In the genomic region with DNA sequence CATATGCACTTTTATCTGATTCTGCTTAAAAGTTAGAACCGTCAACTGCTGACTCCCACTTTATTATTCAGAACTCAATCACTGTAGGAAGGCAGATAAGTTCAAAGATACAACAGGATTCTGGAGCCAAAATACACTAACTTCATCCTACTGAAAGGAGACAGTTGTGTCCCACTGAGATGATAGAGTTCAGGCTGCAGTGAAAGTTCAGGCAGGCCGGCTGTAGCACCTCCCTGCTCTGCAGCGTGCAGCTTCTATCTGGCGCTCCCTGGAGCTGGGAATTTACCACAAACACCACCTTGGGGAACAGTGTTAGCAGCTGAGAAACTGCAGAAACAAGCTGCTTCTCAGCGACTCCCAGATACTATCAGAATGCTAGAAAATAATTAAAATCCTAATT, we compare ENCODE assay signal across 12 cellular contexts. TPM values are rescaled to one million over a fixed set of nuclear protein-coding genes. Genes with fewer than 3 reads are reported as not detected.
DNase-seq lines count a peak whose midpoint lies in the region; ATAC-seq and TF ChIP-seq lines count a peak whose summit lies in the region.
"Had no signal": no experiment of that assay in that cellular context is flagged by ENCODE, and none has a peak within 500 bp of the region (broad histone marks: within the 10 kb centered on the region; RNA-seq: fewer than 3 reads in every experiment).

No MANE protein-coding gene starts in this region.

- no peaks in the 10 kb centered on the region for H3K36me3 ChIP-seq in BJ (ENCODE audit: control insufficient read depth, insufficient read depth, low read length)
- no peaks in the 10 kb centered on the region for H3K36me3 ChIP-seq in esophagus muscularis mucosa
- H3K36me3 ChIP-seq in neural cell (ENCODE audit: insufficient read depth, low read length): no peaks in the 10 kb centered on the region

- H3K9ac ChIP-seq in neural cell (ENCODE audit: low read length): no peak overlapping the region

- no peaks in the 10 kb centered on the region for H3K79me2 ChIP-seq in neural cell (replicated peaks; ENCODE audit: insufficient read depth, low read length)

- H3F3A ChIP-seq in neural cell (ENCODE audit: insufficient read depth, low read length, poor library complexity, severe bottlenecking): no peaks in the 10 kb centered on the region

- H3K9me3 ChIP-seq in esophagus muscularis mucosa (no peaks in the 10 kb centered on the region), neural cell (ENCODE audit: low read length) (no peaks in the 10 kb centered on the region)

- no peak overlapping the region for H2AFZ ChIP-seq in neural cell (ENCODE audit: low read depth, low read length)

- no peak overlapping the region for H3K27ac Mint-ChIP-seq in activated naive CD8-positive, alpha-beta T cell treated with anti-CD3 and anti-CD28 coated beads for 36 hours
- H3K27ac Mint-ChIP-seq: activated T-helper 2 cell treated with anti-CD3 and anti-CD28 coated beads, Interferon-gamma antibody, Interleukin-2, Interleukin-4, amounts not matched to agents 10 μg/mL and 5 μg/mL and 100 μg/mL, durations not matched to agents 14 hours and 24 hours and 36 hours; IgD-negative memory B cell had no signal

- peaks cover 0 to 8% (median 0%) of the 10 kb centered on the region in 4 donors for H3K4me1 ChIP-seq in esophagus muscularis mucosa

- H4K20me1 ChIP-seq in neural cell (ENCODE audit: insufficient read depth): no peaks in the 10 kb centered on the region

- H3K9me3 Mint-ChIP-seq in activated naive CD8-positive, alpha-beta T cell treated with anti-CD3 and anti-CD28 coated beads for 36 hours: no peaks in the 10 kb centered on the region

- no peak for TF ChIP-seq EP300 in esophagus muscularis mucosa (IDR thresholded peaks at IDR 0.05)
- no peak for TF ChIP-seq EP300 in neural cell (conservative IDR thresholded peaks at IDR 0.05; ENCODE audit: poor library complexity, severe bottlenecking)

- H3K27me3 ChIP-seq in BJ (ENCODE audit: control insufficient read depth, insufficient read depth, low read length) (no peaks in the 10 kb centered on the region), esophagus muscularis mucosa (no peaks in the 10 kb centered on the region), neural cell (ENCODE audit: insufficient read depth, low read depth, low read length) (no peaks in the 10 kb centered on the region)

- H3K27me3 Mint-ChIP-seq in activated naive CD8-positive, alpha-beta T cell treated with anti-CD3 and anti-CD28 coated beads for 36 hours: no peaks in the 10 kb centered on the region
- H3K27me3 Mint-ChIP-seq: IgD-negative memory B cell had no signal

- intact Hi-C loops in esophagus muscularis mucosa (cut with DNase I): no loop called here

- peak; percentile 35 for TF ChIP-seq RAD21 in neural cell (conservative IDR thresholded peaks at IDR 0.05)

- CTCF ChIA-PET in BJ (lab: Yijun Ruan, JAX): interaction anchor here (0.6 to 1.3 kb wide), 3 partner anchors 12 to 209 kb away, joined by 3 read pairs; no protein-coding TSS in a partner anchor
- CTCF ChIA-PET in RWPE1 (lab: Yijun Ruan, JAX): no interaction called here

- WGBS in esophagus muscularis mucosa: 34% methylated on average over 3 of the region's 5 CpGs

- TF ChIP-seq CTCF in BJ (IDR thresholded peaks at IDR 0.05; ENCODE audit: insufficient read depth, low read depth, low read length) (peak; percentile 26; the same call in 1 of the 2 replicates), esophagus muscularis mucosa (IDR thresholded peaks at IDR 0.05) (peak; percentile 24 to 37 (median 34)), neural cell (IDR thresholded peaks at IDR 0.05; ENCODE audit: poor library complexity, severe bottlenecking) (peak; percentile 20), RWPE1 (conservative IDR thresholded peaks at IDR 0.05; ENCODE audit: low read depth) (no peak)

- POLR2A ChIA-PET in BJ (lab: Charles Lee): no interaction called here
- POLR2A ChIA-PET in RWPE1 (lab: Yijun Ruan, JAX; ENCODE audit: low non-redundant PET): no interaction called here

- H3K4me1 Mint-ChIP-seq in activated naive CD8-positive, alpha-beta T cell treated with anti-CD3 and anti-CD28 coated beads for 36 hours: no peaks in the 10 kb centered on the region
- H3K4me1 Mint-ChIP-seq: IgD-negative memory B cell had no signal

- no peak for DNase-seq in BJ (ENCODE audit: low read depth)
- DNase-seq in LHCN-M2 (ENCODE audit: low read depth): peak; percentile 26
- DNase-seq in esophagus muscularis mucosa (ENCODE audit: extremely low spot score): no peak
- DNase-seq in RWPE1 (ENCODE audit: low spot score): no peak
- DNase-seq in activated naive CD8-positive, alpha-beta T cell treated with anti-CD3 and anti-CD28 coated beads for 36 hours: no peak
- DNase-seq in NOMO-1 treated with dmso at 0.1 percent for 144 hours (lab: John Stamatoyannopoulos, UW; ENCODE audit: unreplicated experiment): no peak
- DNase-seq: stimulated activated naive CD8-positive, alpha-beta T cell treated with anti-CD3 and anti-CD28 coated beads, Interleukin-15, Interleukin-2, amounts not matched to agents 100 U/mL and 50 U/mL, for 24 hours had no signal

- no peaks in the 10 kb centered on the region for H3K36me3 Mint-ChIP-seq in activated naive CD8-positive, alpha-beta T cell treated with anti-CD3 and anti-CD28 coated beads for 36 hours
- H3K36me3 Mint-ChIP-seq: IgD-negative memory B cell had no signal

- no peak for ATAC-seq in GM18519 (IDR thresholded peaks at IDR 0.05; ENCODE audit: low FRiP score, unreplicated experiment)
- ATAC-seq: left lobe of liver; stimulated activated naive CD8-positive, alpha-beta T cell treated with anti-CD3 and anti-CD28 coated beads, Interleukin-15, Interleukin-2, amounts not matched to agents 100 U/mL and 50 U/mL, for 24 hours had no signal

- H3K4me3 ChIP-seq in BJ (ENCODE audit: low read depth, low read length): no peak overlapping the region
- H3K4me3 ChIP-seq in esophagus muscularis mucosa: no peak overlapping the region
- H3K4me3 ChIP-seq in neural cell (ENCODE audit: low read length): peak overlapping the region; percentile 12

- TF ChIP-seq POLR2A in esophagus muscularis mucosa (IDR thresholded peaks at IDR 0.05; ENCODE audit: low read depth): no peak

- no peaks in the 10 kb centered on the region for H3K9me2 ChIP-seq in neural cell (ENCODE audit: insufficient read depth, low read length)

- H3K27ac ChIP-seq in esophagus muscularis mucosa (replicated peaks in 1 of 4) (no peak overlapping the region), neural cell (ENCODE audit: low read length) (no peak overlapping the region), RWPE1 (no peak overlapping the region)

- H3K4me3 Mint-ChIP-seq in activated naive CD8-positive, alpha-beta T cell treated with anti-CD3 and anti-CD28 coated beads for 36 hours: no peak overlapping the region
- H3K4me3 Mint-ChIP-seq: IgD-negative memory B cell had no signal

- H3K4me2 ChIP-seq in neural cell (ENCODE audit: low read length): no peak overlapping the region

TF ChIP-seq in neural cell, 6 proteins besides CTCF, POLR2A, EP300 and RAD21:
- peak; percentile 35 for TF ChIP-seq SMC3 (conservative IDR thresholded peaks at IDR 0.05; ENCODE audit: poor library complexity)
- TF ChIP-seq EZH2 (IDR thresholded peaks at IDR 0.05; ENCODE audit: borderline replicate concordance, insufficient read depth, low read length, poor library complexity, severe bottlenecking): no peak

RNA-seq across cellular contexts. Expression of a gene that starts 52.5 kb away (rescaled TPM):
- polyA plus RNA-seq in BJ (2011; rRNA removed): 1.9 and 3.9 TPM in 2 replicates
- 2.7 and 3.9 TPM in 2 replicates for polyA minus RNA-seq in BJ (2011; rRNA and poly(A)+ RNA removed)
- total RNA-seq in LHCN-M2 (2014; rRNA removed): 10.3 and 15.1 TPM in 2 replicates
- polyA plus RNA-seq in LHCN-M2 (2012): 2.6 TPM
- 10 to 100 TPM in 3 of 4 donors, 1 to 10 TPM in 1; 9.4 to 14.1 (median 12.0) TPM for total RNA-seq in esophagus muscularis mucosa
- 3.8 and 5.0 TPM in 2 replicates for polyA plus RNA-seq in neural cell
- 15.7 and 16.3 TPM in 2 replicates for polyA minus RNA-seq in neural cell
- under 1 TPM; 0.60 to 0.68 TPM for total RNA-seq in activated naive CD8-positive, alpha-beta T cell treated with anti-CD3 and anti-CD28 coated beads for 36 hours
